Comparison of ENCODE assay signal across 8 cellular contexts in genomic region chr14:92121207-92121669, GRCh38. TPM values are rescaled to one million over a fixed set of nuclear protein-coding genes. Genes with fewer than 3 reads are reported as not detected.
DNase-seq lines count a peak whose midpoint lies in the region; ATAC-seq and TF ChIP-seq lines count a peak whose summit lies in the region.

No MANE protein-coding gene starts in this region.

- H3K9me2 ChIP-seq in PC-3 (replicated peaks; ENCODE audit: low read length), result no peaks in the 10 kb centered on the region

- H3K27ac Mint-ChIP-seq in activated CD4-positive, alpha-beta T cell treated with anti-CD3 and anti-CD28 coated beads for 36 hours, result peak overlapping the region; percentile 100
- H3K27ac Mint-ChIP-seq in memory B cell, result peak overlapping the region; percentile 96

- peak overlapping the region; percentile 96 for H2AFZ ChIP-seq in PC-3 (ENCODE audit: low read length)

- CTCF ChIA-PET in activated CD4-positive, alpha-beta T cell treated with anti-CD3 and anti-CD28 coated beads for 36 hours (lab: Charles Lee), result interaction anchor here (0.6 to 13.1 kb wide), 11 partner anchors 13 to 1308 kb away, joined by 3 to 125 read pairs (median 3); partner anchors contain the start of genes ATXN3 and TRIP11
- CTCF ChIA-PET in HEK293T (lab: Yijun Ruan, JAX) (interaction anchor here (1.0 to 3.8 kb wide), 2 partner anchors 14 to 411 kb away, joined by 4 to 31 read pairs; partner anchors contain the start of gene ATXN3), PC-3 (lab: Charles Lee) (interaction anchor here (0.7 to 1.8 kb wide), 2 partner anchors 15 to 565 kb away, joined by 3 to 18 read pairs; partner anchors contain the start of gene ATXN3)

- H4K20me1 ChIP-seq in PC-3 (ENCODE audit: low read length), result no peaks in the 10 kb centered on the region

- 0% methylated on average over 17 to 36 of the region's 36 CpGs for whole genome bisulfite sequencing in transverse colon (ENCODE audit: low coverage in 1 of 2), 2 donors

- peaks cover 62% of the 10 kb centered on the region for H3K79me2 ChIP-seq in PC-3 (ENCODE audit: low read length)

- TF ChIP-seq CTCF in PC-3 (conservative IDR thresholded peaks at IDR 0.05; ENCODE audit: low read depth, low read length), result no peak
- TF ChIP-seq CTCF in transverse colon (IDR thresholded peaks at IDR 0.05), result no peak

- DNase-seq in activated CD4-positive, alpha-beta T cell treated with anti-CD3 and anti-CD28 coated beads for 36 hours, result no peak
- DNase-seq in activated CD4-positive, alpha-beta T cell treated with anti-CD3 and anti-CD28 coated beads for 4 hours, result no peak
- DNase-seq in HEK293T (ENCODE audit: extremely low spot score), result peak; percentile 42
- peak; percentile 12 for DNase-seq in PC-3
- DNase-seq in dermis microvascular lymphatic vessel endothelial cell (ENCODE audit: low read depth in 2 of 2), result peak; percentile 24 to 64
- no peak for DNase-seq in memory B cell (ENCODE audit: low spot score in 2 of 2)
- peak; percentile 39 for DNase-seq in transverse colon

- POLR2A ChIA-PET in activated CD4-positive, alpha-beta T cell treated with anti-CD3 and anti-CD28 coated beads for 36 hours (lab: Charles Lee), result interaction anchor here (0.5 to 7.3 kb wide), 9 partner anchors 12 to 894 kb away, joined by 3 to 59 read pairs (median 4); partner anchors contain the start of genes ATXN3 and TRIP11
- POLR2A ChIA-PET in HEK293T (lab: Yijun Ruan, JAX) (interaction anchor here (0.5 to 6.6 kb wide), 14 partner anchors 10 to 612 kb away, joined by 3 to 77 read pairs (median 4); partner anchors contain the start of genes ATXN3 and TRIP11), PC-3 (lab: Charles Lee; ENCODE audit: unreplicated experiment) (interaction anchor here (0.6 to 1.1 kb wide), 2 partner anchors 15 to 81 kb away, joined by 3 read pairs; partner anchors contain the start of gene ATXN3)

- no peaks in the 10 kb centered on the region for H3K9me3 ChIP-seq in PC-3 (ENCODE audit: low read length)
- no peaks in the 10 kb centered on the region for H3K9me3 ChIP-seq in transverse colon

- H3K27me3 ChIP-seq in PC-3 (ENCODE audit: low read length), result no peaks in the 10 kb centered on the region
- H3K27me3 ChIP-seq in transverse colon, result no peaks in the 10 kb centered on the region

- H3K4me2 ChIP-seq in PC-3 (ENCODE audit: low read length), result peak overlapping the region; percentile 90

- H3K4me1 Mint-ChIP-seq in activated CD4-positive, alpha-beta T cell treated with anti-CD3 and anti-CD28 coated beads for 36 hours, result peaks cover 33% of the 10 kb centered on the region
- H3K4me1 Mint-ChIP-seq in memory B cell, result peaks cover 22% of the 10 kb centered on the region

- H3K4me3 Mint-ChIP-seq in activated CD4-positive, alpha-beta T cell treated with anti-CD3 and anti-CD28 coated beads for 36 hours, result peak overlapping the region; percentile 77
- H3K4me3 Mint-ChIP-seq in memory B cell, result peak overlapping the region; percentile 98

- BruUV-seq in PC-3 (replicated peaks; lab: Mats Ljungman, UMichigan), result TSS peak; percentile 84

- TF ChIP-seq EP300 in transverse colon (IDR thresholded peaks at IDR 0.05; ENCODE audit: low read depth), result no peak

- no peaks in the 10 kb centered on the region for H3F3A ChIP-seq in PC-3 (ENCODE audit: low read length, unreplicated experiment)

- no peaks in the 10 kb centered on the region for H3K27me3 Mint-ChIP-seq in activated CD4-positive, alpha-beta T cell treated with anti-CD3 and anti-CD28 coated beads for 36 hours
- no peaks in the 10 kb centered on the region for H3K27me3 Mint-ChIP-seq in memory B cell

- peak overlapping the region; percentile 99 for H3K4me3 ChIP-seq in PC-3 (ENCODE audit: low read length)
- H3K4me3 ChIP-seq in transverse colon, result peak overlapping the region; percentile 80 to 97 (median 92)

- TF ChIP-seq POLR2A in transverse colon (IDR thresholded peaks at IDR 0.05), result peak; percentile 78

- ATAC-seq in activated CD4-positive, alpha-beta T cell treated with anti-CD3 and anti-CD28 coated beads for 36 hours, result peak; percentile 19
- ATAC-seq in PC-3 (peak; percentile 51), memory B cell (ENCODE audit: low read depth) (peak; percentile 13), HG03469 (IDR thresholded peaks at IDR 0.05; ENCODE audit: unreplicated experiment) (no peak)

- H3K36me3 ChIP-seq in PC-3 (ENCODE audit: low read depth, low read length), result peaks cover 15% of the 10 kb centered on the region; the same call in 1 of the 2 replicates
- H3K36me3 ChIP-seq in transverse colon, result peaks cover 0 to 9% (median 0%) of the 10 kb centered on the region in 4 donors

- peaks cover 36% of the 10 kb centered on the region for H3K36me3 Mint-ChIP-seq in activated CD4-positive, alpha-beta T cell treated with anti-CD3 and anti-CD28 coated beads for 36 hours (ENCODE audit: low read depth)
- H3K36me3 Mint-ChIP-seq in memory B cell, result peaks cover 8% of the 10 kb centered on the region

- in situ Hi-C loops in transverse colon (cut with MboI; ENCODE audit: low pct_ligation_motif_present in 1 of 4, low pct_unique_long_range_greater_than_20kb in 1 of 4, low sequenced_read_pairs in 3 of 4), result no loop called here

- H3K27ac ChIP-seq in PC-3 (ENCODE audit: low read length) (peak overlapping the region; percentile 78), transverse colon (peak overlapping the region; percentile 88 to 97 (median 96))

- intact Hi-C loops in activated CD4-positive, alpha-beta T cell treated with anti-CD3 and anti-CD28 coated beads for 36 hours (cut with DNase I, micrococcal nuclease), result loop anchor here (1.0 to 5.0 kb wide), 6 partner anchors 15 to 673 kb away; partner anchors contain the start of genes ATXN3 (in 2 of the 2), GOLGA5 (in 1 of the 2) and TRIP11 (in 1 of the 2)
- intact Hi-C loops in PC-3 (cut with micrococcal nuclease), result loop anchor here (1.0 kb wide), 1 partner anchor 15 kb away; the partner anchor contains the start of gene ATXN3
- intact Hi-C loops in transverse colon (cut with DNase I; ENCODE audit: low total_unique reads), result no loop called here

- no peaks in the 10 kb centered on the region for H3K9me3 Mint-ChIP-seq in activated CD4-positive, alpha-beta T cell treated with anti-CD3 and anti-CD28 coated beads for 36 hours (ENCODE audit: low read depth)
- no peaks in the 10 kb centered on the region for H3K9me3 Mint-ChIP-seq in memory B cell

- H3K4me1 ChIP-seq in PC-3 (ENCODE audit: insufficient read depth, low read length) (peaks cover 14% of the 10 kb centered on the region; the same call in 1 of the 2 replicates), transverse colon (peaks cover 10 to 52% (median 17%) of the 10 kb centered on the region in 4 donors)

- peak overlapping the region; percentile 99 for H3K9ac ChIP-seq in PC-3 (ENCODE audit: low read length)

TF ChIP-seq in HEK293T, 16 proteins besides CTCF, POLR2A, EP300 and RAD21:
- no peak for TF ChIP-seq L3MBTL2 (conservative IDR thresholded peaks at IDR 0.05)
- TF ChIP-seq FOXK2 (IDR thresholded peaks at IDR 0.05), result no peak
- no peak for TF ChIP-seq ZNF384 (IDR thresholded peaks at IDR 0.05)
- TF ChIP-seq HDGF (IDR thresholded peaks at IDR 0.05; ENCODE audit: borderline replicate concordance), result no peak
- TF ChIP-seq FOXM1 (IDR thresholded peaks at IDR 0.05; ENCODE audit: borderline replicate concordance), result no peak
- TF ChIP-seq ARNT (IDR thresholded peaks at IDR 0.05), result no peak
- no peak for TF ChIP-seq TARDBP (IDR thresholded peaks at IDR 0.05)

RNA-seq across cellular contexts. Expression of gene NDUFB1, which starts 0.3 kb away (rescaled TPM):
- total RNA-seq in activated CD4-positive, alpha-beta T cell treated with anti-CD3 and anti-CD28 coated beads for 36 hours, result 100 to 1,000 TPM in 1 of 2 experiments, 10 to 100 TPM in 1; 68.9 to 118 TPM
- total RNA-seq in PC-3 (2014; rRNA removed) (147 and 248 TPM in 2 replicates), dermis microvascular lymphatic vessel endothelial cell (178 and 259 TPM in 2 replicates), transverse colon (100 to 1,000 TPM in 2 of 4 donors, 10 to 100 TPM in 2; 31.4 to 434 (median 161) TPM)

RNA-seq across cellular contexts. Expression of gene CPSF2, which starts 0.5 kb away (rescaled TPM):
- 100 to 1,000 TPM; 102 to 117 TPM for total RNA-seq in activated CD4-positive, alpha-beta T cell treated with anti-CD3 and anti-CD28 coated beads for 36 hours
- 51.5 and 57.9 TPM in 2 replicates for total RNA-seq in PC-3 (2014; rRNA removed)
- total RNA-seq in dermis microvascular lymphatic vessel endothelial cell, result 18.9 and 26.7 TPM in 2 replicates
- total RNA-seq in transverse colon, result 10 to 100 TPM in 2 of 4 donors, 1 to 10 TPM in 2; 4.5 to 25.9 (median 17.0) TPM

RNA-seq across cellular contexts. Expression of gene ATXN3, which starts 14.9 kb away (rescaled TPM):
- total RNA-seq in activated CD4-positive, alpha-beta T cell treated with anti-CD3 and anti-CD28 coated beads for 36 hours, result 10 to 100 TPM; 32.7 to 36.0 TPM
- 20.4 and 49.3 TPM in 2 replicates for total RNA-seq in PC-3 (2014; rRNA removed)
- total RNA-seq in dermis microvascular lymphatic vessel endothelial cell, result 45.4 and 59.6 TPM in 2 replicates
- total RNA-seq in transverse colon, result 10 to 100 TPM; 17.1 to 35.6 (median 25.9) TPM

Comparison
In these comparisons a context has a peak if more than half of its experiments do, and no peak if none do; other contexts are left out.
1. DNase-seq: peak in HEK293T (single experiment), PC-3 (single experiment), dermis microvascular lymphatic vessel endothelial cell (2 of 2) and transverse colon (single experiment); none in activated CD4-positive, alpha-beta T cell treated with anti-CD3 and anti-CD28 coated beads for 36 hours (single experiment), activated CD4-positive, alpha-beta T cell treated with anti-CD3 and anti-CD28 coated beads for 4 hours (0 of 2) and memory B cell (0 of 2).